16 cellular contexts compared by ENCODE assay signal in genomic region chr5:1015545-1015944, GRCh38. TPM values are rescaled to one million over a fixed set of nuclear protein-coding genes. Genes with fewer than 3 reads are reported as not detected.
DNase-seq lines count a peak whose midpoint lies in the region; ATAC-seq and TF ChIP-seq lines count a peak whose summit lies in the region.
"Had no signal": no experiment of that assay in that cellular context is flagged by ENCODE, and none has a peak within 500 bp of the region (broad histone marks: within the 10 kb centered on the region; RNA-seq: fewer than 3 reads in every experiment).

No MANE protein-coding gene starts in this region.

- H3K9me3 ChIP-seq in left ventricle myocardium inferior (replicated peaks) (no peaks in the 10 kb centered on the region), HEK293 (ENCODE audit: control insufficient read depth, insufficient read depth, low read depth, low read length) (no peaks in the 10 kb centered on the region), psoas muscle (no peaks in the 10 kb centered on the region), lower lobe of right lung (no peaks in the 10 kb centered on the region)

- intact Hi-C loops in left ventricle myocardium inferior (cut with micrococcal nuclease): no loop called here
- intact Hi-C loops in left cardiac atrium (cut with DNase I): no loop called here
- intact Hi-C loops in psoas muscle (cut with DNase I): no loop called here
- intact Hi-C loops in lower lobe of right lung (cut with DNase I): no loop called here

- H3K4me3 Mint-ChIP-seq in chondrocyte (ENCODE audit: unreplicated experiment): no peak overlapping the region
- H3K4me3 Mint-ChIP-seq: CD4-positive, alpha-beta memory T cell had no signal

- WGBS in psoas muscle, 3 donors: 63 to 71% (median 70%) methylated on average over 10 of the region's 10 CpGs

- DNase-seq in left ventricle myocardium inferior (peak; percentile 6), left cardiac atrium (no peak), chondrocyte (ENCODE audit: low spot score) (peak; percentile 64), psoas muscle (peak; percentile 7 to 36), lower lobe of right lung (no peak), NCI-H2227 (lab: John Stamatoyannopoulos, UW; ENCODE audit: unreplicated experiment) (no peak)
- no peak for DNase-seq in activated naive CD4-positive, alpha-beta T cell treated with Interleukin-2 at 50 U/mL for 16 hours
- DNase-seq: ACHN; CD4-positive, alpha-beta memory T cell; COR-L47; DND-41; GF-D8; HCEC 1CT had no signal

- H3K4me1 Mint-ChIP-seq in chondrocyte (ENCODE audit: low read depth): no peaks in the 10 kb centered on the region

- CTCF ChIA-PET in HEK293 (lab: Yijun Ruan, JAX): interaction anchor here (0.6 to 2.2 kb wide), 6 partner anchors 11 to 152 kb away, joined by 3 to 7 read pairs (median 5); no protein-coding TSS in a partner anchor

- H3K27ac ChIP-seq in left ventricle myocardium inferior (replicated peaks): no peak overlapping the region
- H3K27ac ChIP-seq in HEK293 (ENCODE audit: extremely low read depth, low read depth, low read length): no peak overlapping the region
- H3K27ac ChIP-seq in psoas muscle: no peak overlapping the region
- no peak overlapping the region for H3K27ac ChIP-seq in lower lobe of right lung
- H3K27ac ChIP-seq: C4-2B, HL-60 had no signal

- TF ChIP-seq CTCF in left ventricle myocardium inferior (IDR thresholded peaks at IDR 0.05; ENCODE audit: borderline replicate concordance): no peak
- no peak for TF ChIP-seq CTCF in HEK293 (tag by site-specific recombination; IDR thresholded peaks at IDR 0.05)
- no peak for TF ChIP-seq CTCF in chondrocyte (IDR thresholded peaks at IDR 0.05)
- TF ChIP-seq CTCF in psoas muscle (IDR thresholded peaks at IDR 0.05): no peak
- TF ChIP-seq CTCF in lower lobe of right lung (IDR thresholded peaks at IDR 0.05): no peak

- no peaks in the 10 kb centered on the region for H3K9me3 Mint-ChIP-seq in chondrocyte (ENCODE audit: low read depth)
- H3K9me3 Mint-ChIP-seq: CD4-positive, alpha-beta memory T cell had no signal

- no peak for ATAC-seq in left cardiac atrium
- no peak for ATAC-seq in psoas muscle
- ATAC-seq in lower lobe of right lung: no peak

- no peaks in the 10 kb centered on the region for H3K36me3 ChIP-seq in left ventricle myocardium inferior
- peaks cover 0 to 44% of the 10 kb centered on the region in 2 experiments; a peak in 1 of 3 replicates for H3K36me3 ChIP-seq in HEK293 (ENCODE audit: control insufficient read depth in 2 of 2, insufficient read depth in 1 of 2, low read length in 2 of 2)
- no peaks in the 10 kb centered on the region for H3K36me3 ChIP-seq in psoas muscle (ENCODE audit: insufficient read depth in 1 of 2, low read depth in 1 of 2)
- no peaks in the 10 kb centered on the region for H3K36me3 ChIP-seq in lower lobe of right lung

- peaks cover 35% of the 10 kb centered on the region for H3K27me3 Mint-ChIP-seq in chondrocyte (ENCODE audit: low read depth)

- no peak overlapping the region for H3K27ac Mint-ChIP-seq in chondrocyte (ENCODE audit: unreplicated experiment)
- H3K27ac Mint-ChIP-seq: CD4-positive, alpha-beta memory T cell had no signal

- peaks cover 14% of the 10 kb centered on the region for H3K4me1 ChIP-seq in left ventricle myocardium inferior
- H3K4me1 ChIP-seq in HEK293 (ENCODE audit: control insufficient read depth, insufficient read depth, low read length): peaks cover 3% of the 10 kb centered on the region; the same call in 1 of the 2 replicates
- H3K4me1 ChIP-seq in psoas muscle: no peaks in the 10 kb centered on the region
- H3K4me1 ChIP-seq in lower lobe of right lung: peaks cover 9% of the 10 kb centered on the region

- H3K36me3 Mint-ChIP-seq in chondrocyte (ENCODE audit: low read depth): no peaks in the 10 kb centered on the region
- H3K36me3 Mint-ChIP-seq: CD4-positive, alpha-beta memory T cell had no signal

- POLR2A ChIA-PET in HEK293 (lab: Yijun Ruan, JAX): no interaction called here

- H3K27me3 ChIP-seq in left ventricle myocardium inferior (ENCODE audit: low read depth): peaks cover 3% of the 10 kb centered on the region
- H3K27me3 ChIP-seq in psoas muscle (ENCODE audit: insufficient read depth in 3 of 3, low read length in 2 of 3): peaks cover 0 to 38% (median 4%) of the 10 kb centered on the region in 3 donors
- H3K27me3 ChIP-seq in lower lobe of right lung (ENCODE audit: low read depth): peaks cover 20% of the 10 kb centered on the region

- H3K4me3 ChIP-seq in left ventricle myocardium inferior: no peak overlapping the region
- H3K4me3 ChIP-seq in HEK293 (ENCODE audit: low read depth, low read length): no peak overlapping the region
- no peak overlapping the region for H3K4me3 ChIP-seq in psoas muscle
- H3K4me3 ChIP-seq in lower lobe of right lung: no peak overlapping the region

TF ChIP-seq in HEK293, 187 proteins besides CTCF, POLR2A, EP300 and RAD21:
- TF ChIP-seq ZFP3 (tag by site-specific recombination; IDR thresholded peaks at IDR 0.05; ENCODE audit: low read depth): no peak
- no peak for TF ChIP-seq ZNF18 (tag by site-specific recombination; IDR thresholded peaks at IDR 0.05)
- peak; percentile 52 for TF ChIP-seq OSR2 (tag by site-specific recombination; IDR thresholded peaks at IDR 0.05)
TF ChIP-seq in HEK293: peak in this region for 1.

RNA-seq across cellular contexts. Expression of gene NKD2, which starts 6.9 kb away (rescaled TPM):
- total RNA-seq in left ventricle myocardium inferior (3.7 TPM), left cardiac atrium (10 to 100 TPM in 1 of 2 donors, 1 to 10 TPM in 1; 4.4 to 10.4 TPM), chondrocyte (not detected in 3 replicates), psoas muscle (under 1 TPM in 3 of 4 donors, not detected in 1; 0.59 to 0.96 (median 0.83) TPM), lower lobe of right lung (24.1 TPM)
- under 1 TPM; 0.08 to 0.68 (median 0.35) TPM for polyA plus RNA-seq in psoas muscle
- total RNA-seq: CD4-positive, alpha-beta memory T cell had no signal
- polyA plus RNA-seq: CD4-positive, alpha-beta memory T cell had no signal

Comparison
In these comparisons a context has a peak if more than half of its experiments do, and no peak if none do; other contexts are left out.
1. DNase-seq: peak in left ventricle myocardium inferior (single experiment), chondrocyte (single experiment) and psoas muscle (2 of 2); none in left cardiac atrium (single experiment), lower lobe of right lung (single experiment), NCI-H2227 (single experiment) and activated naive CD4-positive, alpha-beta T cell treated with Interleukin-2 at 50 U/mL for 16 hours (single experiment).